Comparison of ENCODE assay signal across 3 cellular contexts in genomic region chr2:229740279-229740678, GRCh38.
A peak's percentile ranks its signal among the peaks of the same experiment; 100 is the strongest.
TF ChIP-seq lines count a peak whose summit lies in the region.

No MANE protein-coding gene starts in this region.

TF ChIP-seq in A549, 52 proteins besides CTCF, POLR2A, EP300 and RAD21:
- TF ChIP-seq ATOH8 (CRISPR knock-in tag; IDR thresholded peaks at IDR 0.05; ENCODE audit: low read depth) (no peak), HOXB13 (CRISPR knock-in tag; IDR thresholded peaks at IDR 0.05; ENCODE audit: low read depth) (no peak)
TF ChIP-seq in A549: peak in this region for 0.

TF ChIP-seq in IMR-90, 13 proteins besides CTCF, POLR2A, EP300 and RAD21:
- TF ChIP-seq MXI1 (IDR thresholded peaks at IDR 0.05; ENCODE audit: borderline replicate concordance, low read depth, low read length): no peak
- TF ChIP-seq, protein P1, sequence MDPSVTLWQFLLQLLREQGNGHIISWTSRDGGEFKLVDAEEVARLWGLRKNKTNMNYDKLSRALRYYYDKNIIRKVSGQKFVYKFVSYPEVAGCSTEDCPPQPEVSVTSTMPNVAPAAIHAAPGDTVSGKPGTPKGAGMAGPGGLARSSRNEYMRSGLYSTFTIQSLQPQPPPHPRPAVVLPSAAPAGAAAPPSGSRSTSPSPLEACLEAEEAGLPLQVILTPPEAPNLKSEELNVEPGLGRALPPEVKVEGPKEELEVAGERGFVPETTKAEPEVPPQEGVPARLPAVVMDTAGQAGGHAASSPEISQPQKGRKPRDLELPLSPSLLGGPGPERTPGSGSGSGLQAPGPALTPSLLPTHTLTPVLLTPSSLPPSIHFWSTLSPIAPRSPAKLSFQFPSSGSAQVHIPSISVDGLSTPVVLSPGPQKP (IDR thresholded peaks at IDR 0.05; ENCODE audit: borderline replicate concordance, low read depth, low read length): no peak
- TF ChIP-seq, protein P2, sequence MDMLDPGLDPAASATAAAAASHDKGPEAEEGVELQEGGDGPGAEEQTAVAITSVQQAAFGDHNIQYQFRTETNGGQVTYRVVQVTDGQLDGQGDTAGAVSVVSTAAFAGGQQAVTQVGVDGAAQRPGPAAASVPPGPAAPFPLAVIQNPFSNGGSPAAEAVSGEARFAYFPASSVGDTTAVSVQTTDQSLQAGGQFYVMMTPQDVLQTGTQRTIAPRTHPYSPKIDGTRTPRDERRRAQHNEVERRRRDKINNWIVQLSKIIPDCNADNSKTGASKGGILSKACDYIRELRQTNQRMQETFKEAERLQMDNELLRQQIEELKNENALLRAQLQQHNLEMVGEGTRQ (IDR thresholded peaks at IDR 0.05; ENCODE audit: low read depth, low read length): no peak
- no peak for TF ChIP-seq BHLHE40 (IDR thresholded peaks at IDR 0.05; ENCODE audit: low read depth, low read length)
- TF ChIP-seq MAZ (IDR thresholded peaks at IDR 0.05; ENCODE audit: borderline replicate concordance, low read depth, low read length): no peak
- TF ChIP-seq SMC3 (IDR thresholded peaks at IDR 0.05; ENCODE audit: low read depth, low read length): no peak
- TF ChIP-seq NFE2L2 (IDR thresholded peaks at IDR 0.05; ENCODE audit: low read depth, low read length): no peak
- TF ChIP-seq RCOR1 (IDR thresholded peaks at IDR 0.05; ENCODE audit: insufficient replicate concordance, low read length): no peak
- TF ChIP-seq CHD1 (IDR thresholded peaks at IDR 0.05; ENCODE audit: low read depth, low read length): no peak
- TF ChIP-seq RFX5 (IDR thresholded peaks at IDR 0.05; ENCODE audit: low read depth, low read length): no peak
- no peak for TF ChIP-seq MAFK (IDR thresholded peaks at IDR 0.05; ENCODE audit: low read depth, low read length)
- TF ChIP-seq FOS (IDR thresholded peaks at IDR 0.05; ENCODE audit: low read depth, low read length): no peak
- no peak for TF ChIP-seq CEBPB (IDR thresholded peaks at IDR 0.05; ENCODE audit: low read depth, low read length)

TF ChIP-seq in K562, 482 proteins besides CTCF, POLR2A, EP300 and RAD21:
- TF ChIP-seq MTA2 (IDR thresholded peaks at IDR 0.05; ENCODE audit: low read depth): peak; percentile 52; the same call in 1 of the 2 replicates
- peak; percentile 33; the same call in 1 of the 2 replicates for TF ChIP-seq GABPA (tag; conservative IDR thresholded peaks at IDR 0.05; ENCODE audit: low read depth)
- TF ChIP-seq PML (IDR thresholded peaks at IDR 0.05; ENCODE audit: low read length): peak; percentile 27; the same call in 1 of the 2 replicates
- TF ChIP-seq NEUROD1 (IDR thresholded peaks at IDR 0.05; ENCODE audit: borderline replicate concordance, low read depth, low read length, partially characterized antibody): no peak
- TF ChIP-seq HDAC3 (IDR thresholded peaks at IDR 0.05; ENCODE audit: borderline replicate concordance, partially characterized antibody): no peak
- 0 out of 2 replicates have a peak, but pooled peaks have one; percentile 27 for TF ChIP-seq DPF2 (IDR thresholded peaks at IDR 0.05)
- TF ChIP-seq ZNF354B (CRISPR knock-in tag; IDR thresholded peaks at IDR 0.05): no peak
- peak; percentile 34; the same call in 1 of the 2 replicates for TF ChIP-seq LEF1 (IDR thresholded peaks at IDR 0.05)
- TF ChIP-seq, protein P3, sequence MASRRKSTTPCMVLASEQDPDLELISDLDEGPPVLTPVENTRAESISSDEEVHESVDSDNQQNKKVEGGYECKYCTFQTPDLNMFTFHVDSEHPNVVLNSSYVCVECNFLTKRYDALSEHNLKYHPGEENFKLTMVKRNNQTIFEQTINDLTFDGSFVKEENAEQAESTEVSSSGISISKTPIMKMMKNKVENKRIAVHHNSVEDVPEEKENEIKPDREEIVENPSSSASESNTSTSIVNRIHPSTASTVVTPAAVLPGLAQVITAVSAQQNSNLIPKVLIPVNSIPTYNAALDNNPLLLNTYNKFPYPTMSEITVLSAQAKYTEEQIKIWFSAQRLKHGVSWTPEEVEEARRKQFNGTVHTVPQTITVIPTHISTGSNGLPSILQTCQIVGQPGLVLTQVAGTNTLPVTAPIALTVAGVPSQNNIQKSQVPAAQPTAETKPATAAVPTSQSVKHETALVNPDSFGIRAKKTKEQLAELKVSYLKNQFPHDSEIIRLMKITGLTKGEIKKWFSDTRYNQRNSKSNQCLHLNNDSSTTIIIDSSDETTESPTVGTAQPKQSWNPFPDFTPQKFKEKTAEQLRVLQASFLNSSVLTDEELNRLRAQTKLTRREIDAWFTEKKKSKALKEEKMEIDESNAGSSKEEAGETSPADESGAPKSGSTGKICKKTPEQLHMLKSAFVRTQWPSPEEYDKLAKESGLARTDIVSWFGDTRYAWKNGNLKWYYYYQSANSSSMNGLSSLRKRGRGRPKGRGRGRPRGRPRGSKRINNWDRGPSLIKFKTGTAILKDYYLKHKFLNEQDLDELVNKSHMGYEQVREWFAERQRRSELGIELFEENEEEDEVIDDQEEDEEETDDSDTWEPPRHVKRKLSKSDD (conservative IDR thresholded peaks at IDR 0.05; ENCODE audit: low read length): no peak
- TF ChIP-seq NR2C2 (CRISPR knock-in tag; IDR thresholded peaks at IDR 0.05): no peak
- no peak for TF ChIP-seq NR2C2 (tag; IDR thresholded peaks at IDR 0.05)
- peak; percentile 69; the same call in 1 of the 2 replicates for TF ChIP-seq SPI1 (IDR thresholded peaks at IDR 0.05; ENCODE audit: borderline replicate concordance, low read depth, low read length)
- TF ChIP-seq L3MBTL2 (IDR thresholded peaks at IDR 0.05): no peak
- 0 out of 2 replicates have a peak, but pooled peaks have one; percentile 54 for TF ChIP-seq ELF1 (tag; IDR thresholded peaks at IDR 0.05)
- peak; percentile 59 for TF ChIP-seq TCF3 (CRISPR knock-in tag; IDR thresholded peaks at IDR 0.05)
- peak; percentile 85 for TF ChIP-seq ARID1B (IDR thresholded peaks at IDR 0.05)
- peak; percentile 82 for TF ChIP-seq TAL1 (IDR thresholded peaks at IDR 0.05)
- TF ChIP-seq CBFA2T3 (IDR thresholded peaks at IDR 0.05): peak; percentile 69
- TF ChIP-seq IRF2 (CRISPR knock-in tag; IDR thresholded peaks at IDR 0.05): no peak
- TF ChIP-seq SMARCA4 (IDR thresholded peaks at IDR 0.05): peak; percentile 39; the same call in 1 of the 2 replicates
- peak; percentile 33 for TF ChIP-seq MEIS2 (IDR thresholded peaks at IDR 0.05; ENCODE audit: partially characterized antibody)
- peak; percentile 84 for TF ChIP-seq TEAD4 (IDR thresholded peaks at IDR 0.05; ENCODE audit: low read length)
- TF ChIP-seq TEAD4 (CRISPR knock-in tag; IDR thresholded peaks at IDR 0.05; ENCODE audit: borderline replicate concordance): no peak
- no peak for TF ChIP-seq NFXL1 (CRISPR knock-in tag; IDR thresholded peaks at IDR 0.05)
- TF ChIP-seq NCOR1 (IDR thresholded peaks at IDR 0.05): 0 out of 2 replicates have a peak, but pooled peaks have one; percentile 37
- peak; percentile 36; the same call in 1 of the 2 replicates for TF ChIP-seq ZNF766 (CRISPR knock-in tag; conservative IDR thresholded peaks at IDR 0.05)
- no peak for TF ChIP-seq ZBTB1 (CRISPR knock-in tag; IDR thresholded peaks at IDR 0.05; ENCODE audit: borderline replicate concordance, low read depth)
- TF ChIP-seq SOX6 (IDR thresholded peaks at IDR 0.05): peak; percentile 90
- TF ChIP-seq FOXJ2 (tag; IDR thresholded peaks at IDR 0.05): peak; percentile 90
- TF ChIP-seq PBX2 (CRISPR knock-in tag; IDR thresholded peaks at IDR 0.05; ENCODE audit: low read depth): no peak
- 0 out of 2 replicates have a peak, but pooled peaks have one; percentile 8 for TF ChIP-seq PBX2 (tag; conservative IDR thresholded peaks at IDR 0.05; ENCODE audit: low read depth)
- TF ChIP-seq, protein P4, sequence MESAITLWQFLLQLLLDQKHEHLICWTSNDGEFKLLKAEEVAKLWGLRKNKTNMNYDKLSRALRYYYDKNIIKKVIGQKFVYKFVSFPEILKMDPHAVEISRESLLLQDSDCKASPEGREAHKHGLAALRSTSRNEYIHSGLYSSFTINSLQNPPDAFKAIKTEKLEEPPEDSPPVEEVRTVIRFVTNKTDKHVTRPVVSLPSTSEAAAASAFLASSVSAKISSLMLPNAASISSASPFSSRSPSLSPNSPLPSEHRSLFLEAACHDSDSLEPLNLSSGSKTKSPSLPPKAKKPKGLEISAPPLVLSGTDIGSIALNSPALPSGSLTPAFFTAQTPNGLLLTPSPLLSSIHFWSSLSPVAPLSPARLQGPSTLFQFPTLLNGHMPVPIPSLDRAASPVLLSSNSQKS (CRISPR knock-in tag; IDR thresholded peaks at IDR 0.05): no peak
- TF ChIP-seq SMARCE1 (IDR thresholded peaks at IDR 0.05): peak; percentile 43; the same call in 1 of the 2 replicates
- TF ChIP-seq FOSL1 (tag; conservative IDR thresholded peaks at IDR 0.05): 0 out of 2 replicates have a peak, but pooled peaks have one; percentile 14
- TF ChIP-seq KLF16 (IDR thresholded peaks at IDR 0.05): 0 out of 2 replicates have a peak, but pooled peaks have one; percentile 24
- TF ChIP-seq CEBPB (tag; IDR thresholded peaks at IDR 0.05): 0 out of 2 replicates have a peak, but pooled peaks have one; percentile 21
- no peak for TF ChIP-seq RFX5 (IDR thresholded peaks at IDR 0.05; ENCODE audit: low read depth, low read length)
- no peak; the same call in 1 of the 2 replicates for TF ChIP-seq ADNP (tag; IDR thresholded peaks at IDR 0.05)
